Comparison of ENCODE assay signal across 10 cellular contexts in genomic region chr6:155417454-155417853, GRCh38. TPM values are rescaled to one million over a fixed set of nuclear protein-coding genes. Genes with fewer than 3 reads are reported as not detected.
DNase-seq lines count a peak whose midpoint lies in the region; ATAC-seq lines count a peak whose summit lies in the region.
"Had no signal": no experiment of that assay in that cellular context is flagged by ENCODE, and none has a peak within 500 bp of the region (broad histone marks: within the 10 kb centered on the region; RNA-seq: fewer than 3 reads in every experiment).

No MANE protein-coding gene starts in this region.

- no peaks in the 10 kb centered on the region for H3K27me3 ChIP-seq in CD4-positive, CD25-positive, alpha-beta regulatory T cell (ENCODE audit: control insufficient read depth, insufficient read depth, low read length)

- H3K4me3 ChIP-seq in CD4-positive, CD25-positive, alpha-beta regulatory T cell (ENCODE audit: low read depth, low read length): peak overlapping the region; percentile 71
- H3K4me3 ChIP-seq: mucosa of descending colon had no signal

- H3K9me3 Mint-ChIP-seq in CD4-positive, CD25-positive, alpha-beta regulatory T cell: no peaks in the 10 kb centered on the region
- peaks cover 2% of the 10 kb centered on the region for H3K9me3 Mint-ChIP-seq in activated CD4-positive, alpha-beta memory T cell treated with anti-CD3 and anti-CD28 coated beads for 36 hours
- no peaks in the 10 kb centered on the region for H3K9me3 Mint-ChIP-seq in memory B cell

- peaks cover 3% of the 10 kb centered on the region for H3K36me3 Mint-ChIP-seq in CD4-positive, CD25-positive, alpha-beta regulatory T cell
- no peaks in the 10 kb centered on the region for H3K36me3 Mint-ChIP-seq in activated CD4-positive, alpha-beta memory T cell treated with anti-CD3 and anti-CD28 coated beads for 36 hours
- no peaks in the 10 kb centered on the region for H3K36me3 Mint-ChIP-seq in memory B cell

- POLR2A ChIA-PET in activated CD4-positive, alpha-beta memory T cell treated with anti-CD3 and anti-CD28 coated beads for 36 hours (lab: Charles Lee): interaction anchor here (1.4 to 2.1 kb wide), 5 partner anchors 16 to 106 kb away, joined by 3 to 12 read pairs (median 8); no protein-coding TSS in a partner anchor

- peak in 1 of 3 donors; percentile 7 for DNase-seq in CD4-positive, CD25-positive, alpha-beta regulatory T cell
- DNase-seq in activated CD4-positive, alpha-beta memory T cell treated with anti-CD3 and anti-CD28 coated beads for 36 hours: no peak
- DNase-seq in memory B cell (ENCODE audit: low spot score in 2 of 2) (no peak), cerebellar cortex (ENCODE audit: low spot score) (no peak), H4 (ENCODE audit: low spot score) (no peak)
- DNase-seq: mucosa of descending colon had no signal

- H3K36me3 ChIP-seq in CD4-positive, CD25-positive, alpha-beta regulatory T cell (ENCODE audit: control insufficient read depth, insufficient read depth, low read length): no peaks in the 10 kb centered on the region

- H3K27ac Mint-ChIP-seq in CD4-positive, CD25-positive, alpha-beta regulatory T cell: peak overlapping the region in 2 of 3 donors; percentile 95 to 99
- peak overlapping the region; percentile 98 for H3K27ac Mint-ChIP-seq in activated CD4-positive, alpha-beta memory T cell treated with anti-CD3 and anti-CD28 coated beads for 36 hours
- peak overlapping the region; percentile 98 for H3K27ac Mint-ChIP-seq in memory B cell

- H3K4me3 Mint-ChIP-seq in CD4-positive, CD25-positive, alpha-beta regulatory T cell: peak overlapping the region; percentile 70 to 86 (median 84)
- peak overlapping the region; percentile 38 for H3K4me3 Mint-ChIP-seq in activated CD4-positive, alpha-beta memory T cell treated with anti-CD3 and anti-CD28 coated beads for 36 hours
- H3K4me3 Mint-ChIP-seq in memory B cell: peak overlapping the region; percentile 15

- H3K4me1 ChIP-seq in CD4-positive, CD25-positive, alpha-beta regulatory T cell (ENCODE audit: control insufficient read depth, insufficient read depth, low read length, poor library complexity, severe bottlenecking): peaks cover 31% of the 10 kb centered on the region

- intact Hi-C loops in activated CD4-positive, alpha-beta memory T cell treated with anti-CD3 and anti-CD28 coated beads for 36 hours (cut with micrococcal nuclease): loop anchor here (10.0 kb wide), 3 partner anchors 683 to 1173 kb away; partner anchors contain the start of gene SCAF8

- peak overlapping the region; percentile 84 for H3K27ac ChIP-seq in CD4-positive, CD25-positive, alpha-beta regulatory T cell (ENCODE audit: insufficient read depth, low read length, poor library complexity, severe bottlenecking)

- no peaks in the 10 kb centered on the region for H3K9me3 ChIP-seq in CD4-positive, CD25-positive, alpha-beta regulatory T cell (ENCODE audit: control insufficient read depth in 2 of 2, low read length in 2 of 2)
- H3K9me3 ChIP-seq: mucosa of descending colon had no signal

- peaks cover 26 to 48% (median 46%) of the 10 kb centered on the region in 4 donors for H3K4me1 Mint-ChIP-seq in CD4-positive, CD25-positive, alpha-beta regulatory T cell
- H3K4me1 Mint-ChIP-seq in activated CD4-positive, alpha-beta memory T cell treated with anti-CD3 and anti-CD28 coated beads for 36 hours (ENCODE audit: low read depth): peaks cover 55% of the 10 kb centered on the region
- peaks cover 35% of the 10 kb centered on the region for H3K4me1 Mint-ChIP-seq in memory B cell

- H3K27me3 Mint-ChIP-seq in CD4-positive, CD25-positive, alpha-beta regulatory T cell: no peaks in the 10 kb centered on the region
- H3K27me3 Mint-ChIP-seq in activated CD4-positive, alpha-beta memory T cell treated with anti-CD3 and anti-CD28 coated beads for 36 hours: no peaks in the 10 kb centered on the region
- no peaks in the 10 kb centered on the region for H3K27me3 Mint-ChIP-seq in memory B cell

- CTCF ChIA-PET in activated CD4-positive, alpha-beta memory T cell treated with anti-CD3 and anti-CD28 coated beads for 36 hours (lab: Charles Lee): interaction anchor here (0.9 to 2.4 kb wide), 6 partner anchors 78 to 111 kb away, joined by 3 to 6 read pairs (median 4); no protein-coding TSS in a partner anchor

- no peak for ATAC-seq in CD4-positive, CD25-positive, alpha-beta regulatory T cell (ENCODE audit: low read depth in 2 of 2)
- ATAC-seq in GM21390 (IDR thresholded peaks at IDR 0.05; ENCODE audit: unreplicated experiment): peak; percentile 29
- no peak for ATAC-seq in memory B cell (ENCODE audit: low read depth)
- no peak for ATAC-seq in GM19467 (IDR thresholded peaks at IDR 0.05; ENCODE audit: unreplicated experiment)
- ATAC-seq in GM18861 (IDR thresholded peaks at IDR 0.05; ENCODE audit: unreplicated experiment): no peak

RNA-seq across cellular contexts. Expression of gene NOX3, which starts 38.2 kb away (rescaled TPM):
- not detected for total RNA-seq in CD4-positive, CD25-positive, alpha-beta regulatory T cell
- not detected for polyA plus RNA-seq in CD4-positive, CD25-positive, alpha-beta regulatory T cell
- not detected for total RNA-seq in activated CD4-positive, alpha-beta memory T cell treated with anti-CD3 and anti-CD28 coated beads for 36 hours
- total RNA-seq in H4 (2014; rRNA removed; shearing (Covaris generic)): not detected in 2 replicates
- total RNA-seq: H1, mucosa of descending colon had no signal
- polyA plus RNA-seq: H1 had no signal

Comparison
In these comparisons a context has a peak if more than half of its experiments do, and no peak if none do; other contexts are left out.
1. H3K4me3 Mint-ChIP-seq: peak in every context shown above with its lines; median percentile 84 in CD4-positive, CD25-positive, alpha-beta regulatory T cell; 38 in activated CD4-positive, alpha-beta memory T cell treated with anti-CD3 and anti-CD28 coated beads for 36 hours; 15 in memory B cell.